1 cellular context compared by ENCODE assay signal in the genomic region with DNA sequence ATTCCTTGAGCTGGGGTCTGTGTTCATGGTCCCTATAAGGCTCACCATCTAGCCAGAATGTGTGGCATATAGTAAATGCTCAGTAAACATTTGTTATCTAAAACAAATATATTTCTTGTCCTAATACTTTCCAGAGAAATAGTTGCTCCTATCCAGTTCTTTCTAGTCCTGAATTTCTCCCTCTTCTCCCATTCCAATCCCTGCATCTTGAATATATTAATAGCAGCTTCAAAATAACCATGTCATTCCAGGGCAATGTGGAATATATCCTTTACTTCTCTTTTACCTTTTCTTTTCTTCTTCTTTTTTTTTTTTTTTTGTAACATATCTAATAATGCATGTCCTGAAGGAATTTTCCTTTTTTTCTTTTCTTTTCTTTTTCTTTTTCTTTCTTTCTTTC.
A peak's percentile ranks its signal among the peaks of the same experiment; 100 is the strongest.
TF ChIP-seq lines count a peak whose summit lies in the region.

No MANE protein-coding gene starts in this region.

TF ChIP-seq in K562, 482 proteins besides CTCF, POLR2A, EP300 and RAD21:
- TF ChIP-seq, protein P1, sequence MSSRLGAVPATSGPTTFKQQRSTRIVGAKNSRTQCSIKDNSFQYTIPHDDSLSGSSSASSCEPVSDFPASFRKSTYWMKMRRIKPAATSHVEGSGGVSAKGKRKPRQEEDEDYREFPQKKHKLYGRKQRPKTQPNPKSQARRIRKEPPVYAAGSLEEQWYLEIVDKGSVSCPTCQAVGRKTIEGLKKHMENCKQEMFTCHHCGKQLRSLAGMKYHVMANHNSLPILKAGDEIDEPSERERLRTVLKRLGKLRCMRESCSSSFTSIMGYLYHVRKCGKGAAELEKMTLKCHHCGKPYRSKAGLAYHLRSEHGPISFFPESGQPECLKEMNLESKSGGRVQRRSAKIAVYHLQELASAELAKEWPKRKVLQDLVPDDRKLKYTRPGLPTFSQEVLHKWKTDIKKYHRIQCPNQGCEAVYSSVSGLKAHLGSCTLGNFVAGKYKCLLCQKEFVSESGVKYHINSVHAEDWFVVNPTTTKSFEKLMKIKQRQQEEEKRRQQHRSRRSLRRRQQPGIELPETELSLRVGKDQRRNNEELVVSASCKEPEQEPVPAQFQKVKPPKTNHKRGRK (tag; IDR thresholded peaks at IDR 0.05), result peak; percentile 21; the same call in 1 of the 2 replicates
- TF ChIP-seq RBM25 (IDR thresholded peaks at IDR 0.05; ENCODE audit: low read depth, low read length, severe bottlenecking) (peak; percentile 34), NR2F6 (CRISPR knock-in tag; IDR thresholded peaks at IDR 0.05) (no peak)
